In genomic region chr14:51989293-51990234, GRCh38 we compare ENCODE assay signal across 1 cellular context.
TF ChIP-seq lines count a peak whose summit lies in the region.

RTRAF (plus strand) TSS chr14:51989546; CDS start chr14:51989640, 94 bp downstream.

TF ChIP-seq in HepG2, 621 proteins besides CTCF, POLR2A, EP300 and RAD21 (continued from another document and continues in another):
- TF ChIP-seq, protein P1, sequence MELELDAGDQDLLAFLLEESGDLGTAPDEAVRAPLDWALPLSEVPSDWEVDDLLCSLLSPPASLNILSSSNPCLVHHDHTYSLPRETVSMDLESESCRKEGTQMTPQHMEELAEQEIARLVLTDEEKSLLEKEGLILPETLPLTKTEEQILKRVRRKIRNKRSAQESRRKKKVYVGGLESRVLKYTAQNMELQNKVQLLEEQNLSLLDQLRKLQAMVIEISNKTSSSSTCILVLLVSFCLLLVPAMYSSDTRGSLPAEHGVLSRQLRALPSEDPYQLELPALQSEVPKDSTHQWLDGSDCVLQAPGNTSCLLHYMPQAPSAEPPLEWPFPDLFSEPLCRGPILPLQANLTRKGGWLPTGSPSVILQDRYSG (CRISPR knock-in tag; IDR thresholded peaks at IDR 0.05), result no peak
- TF ChIP-seq ZNF510 (CRISPR knock-in tag; IDR thresholded peaks at IDR 0.05; ENCODE audit: low read depth) (no peak), SCMH1 (CRISPR knock-in tag; IDR thresholded peaks at IDR 0.05; ENCODE audit: borderline replicate concordance) (no peak), U2AF1 (optimal IDR thresholded peaks at IDR 0.05; ENCODE audit: low read depth, low read length) (no peak), NONO (IDR thresholded peaks at IDR 0.05) (no peak), NONO (CRISPR knock-in tag; conservative IDR thresholded peaks at IDR 0.05) (peak; percentile 63), GPN1 (CRISPR knock-in tag; IDR thresholded peaks at IDR 0.05; ENCODE audit: borderline replicate concordance) (no peak), HNF4A (CRISPR knock-in tag; IDR thresholded peaks at IDR 0.05) (no peak), ATF1 (CRISPR knock-in tag; IDR thresholded peaks at IDR 0.05) (peak; percentile 95), NFIB (CRISPR knock-in tag; IDR thresholded peaks at IDR 0.05; ENCODE audit: borderline replicate concordance) (no peak), THYN1 (CRISPR knock-in tag; IDR thresholded peaks at IDR 0.05; ENCODE audit: borderline replicate concordance, low read depth) (peak; percentile 69; the same call in 1 of the 2 replicates), CHD2 (IDR thresholded peaks at IDR 0.05; ENCODE audit: low read depth, low read length) (peak; percentile 28; the same call in 1 of the 2 replicates), GATAD2A (CRISPR knock-in tag; IDR thresholded peaks at IDR 0.05) (no peak; the same call in 1 of the 2 replicates), NR2F6 (IDR thresholded peaks at IDR 0.05) (no peak), NR2F6 (CRISPR knock-in tag; IDR thresholded peaks at IDR 0.05) (no peak), CREB1 (IDR thresholded peaks at IDR 0.05) (peak; percentile 94), CREB1 (CRISPR knock-in tag; IDR thresholded peaks at IDR 0.05) (peak; percentile 96), SOX13 (IDR thresholded peaks at IDR 0.05) (no peak), SOX13 (CRISPR knock-in tag; conservative IDR thresholded peaks at IDR 0.05 in 1 of 2, IDR thresholded peaks at IDR 0.05 in 1 of 2) (0 out of 4 replicates have a peak, but pooled peaks of 1 of the 2 experiments have one; percentile 42), MAX (IDR thresholded peaks at IDR 0.05) (peak; percentile 78), ZNF180 (CRISPR knock-in tag; IDR thresholded peaks at IDR 0.05; ENCODE audit: borderline replicate concordance, low read depth) (no peak), ELF3 (CRISPR knock-in tag; IDR thresholded peaks at IDR 0.05) (peak; percentile 75; the same call in 1 of the 2 replicates), CEBPG (CRISPR knock-in tag; IDR thresholded peaks at IDR 0.05) (no peak), DZIP1 (CRISPR knock-in tag; IDR thresholded peaks at IDR 0.05) (no peak), ESRRA (CRISPR knock-in tag; IDR thresholded peaks at IDR 0.05; ENCODE audit: low read depth) (no peak), ZNF446 (CRISPR knock-in tag; IDR thresholded peaks at IDR 0.05) (no peak), PAF1 (CRISPR knock-in tag; IDR thresholded peaks at IDR 0.05) (no peak), SMYD3 (CRISPR knock-in tag; IDR thresholded peaks at IDR 0.05) (no peak; the same call in 1 of the 2 replicates), ZNF329 (CRISPR knock-in tag; IDR thresholded peaks at IDR 0.05; ENCODE audit: low read depth) (no peak), MZF1 (CRISPR knock-in tag; IDR thresholded peaks at IDR 0.05; ENCODE audit: borderline replicate concordance) (no peak), SMARCE1 (IDR thresholded peaks at IDR 0.05; ENCODE audit: borderline replicate concordance) (no peak), ZNF121 (CRISPR knock-in tag; IDR thresholded peaks at IDR 0.05) (no peak), REXO4 (CRISPR knock-in tag; IDR thresholded peaks at IDR 0.05; ENCODE audit: borderline replicate concordance) (no peak), ZBTB43 (CRISPR knock-in tag; conservative IDR thresholded peaks at IDR 0.05) (no peak), HIVEP1 (CRISPR knock-in tag; IDR thresholded peaks at IDR 0.05) (no peak), NFRKB (IDR thresholded peaks at IDR 0.05) (no peak), NKX3-1 (CRISPR knock-in tag; IDR thresholded peaks at IDR 0.05) (no peak), HHEX (CRISPR knock-in tag; IDR thresholded peaks at IDR 0.05) (no peak), ZBTB10 (CRISPR knock-in tag; IDR thresholded peaks at IDR 0.05; ENCODE audit: borderline replicate concordance) (no peak), AFF4 (CRISPR knock-in tag; IDR thresholded peaks at IDR 0.05) (no peak), TOPORS (CRISPR knock-in tag; IDR thresholded peaks at IDR 0.05) (peak; percentile 84), ZNF547 (CRISPR knock-in tag; IDR thresholded peaks at IDR 0.05) (peak; percentile 19; the same call in 1 of the 2 replicates), ZBTB7B (CRISPR knock-in tag; IDR thresholded peaks at IDR 0.05) (peak; percentile 25; the same call in 1 of the 2 replicates), RFX1 (IDR thresholded peaks at IDR 0.05) (no peak), ZC3H4 (CRISPR knock-in tag; IDR thresholded peaks at IDR 0.05; ENCODE audit: borderline replicate concordance) (no peak), IRX3 (CRISPR knock-in tag; IDR thresholded peaks at IDR 0.05; ENCODE audit: borderline replicate concordance, low read depth) (peak; percentile 87), ZNF792 (CRISPR knock-in tag; IDR thresholded peaks at IDR 0.05) (no peak), PCBP2 (optimal IDR thresholded peaks at IDR 0.05; ENCODE audit: low read depth, low read length, poor library complexity, severe bottlenecking) (no peak), HNRNPLL (IDR thresholded peaks at IDR 0.05; ENCODE audit: low read depth, low read length, poor library complexity, severe bottlenecking) (peak; percentile 10), ZNF569 (CRISPR knock-in tag; IDR thresholded peaks at IDR 0.05; ENCODE audit: borderline replicate concordance) (no peak)
- TF ChIP-seq, protein P2, sequence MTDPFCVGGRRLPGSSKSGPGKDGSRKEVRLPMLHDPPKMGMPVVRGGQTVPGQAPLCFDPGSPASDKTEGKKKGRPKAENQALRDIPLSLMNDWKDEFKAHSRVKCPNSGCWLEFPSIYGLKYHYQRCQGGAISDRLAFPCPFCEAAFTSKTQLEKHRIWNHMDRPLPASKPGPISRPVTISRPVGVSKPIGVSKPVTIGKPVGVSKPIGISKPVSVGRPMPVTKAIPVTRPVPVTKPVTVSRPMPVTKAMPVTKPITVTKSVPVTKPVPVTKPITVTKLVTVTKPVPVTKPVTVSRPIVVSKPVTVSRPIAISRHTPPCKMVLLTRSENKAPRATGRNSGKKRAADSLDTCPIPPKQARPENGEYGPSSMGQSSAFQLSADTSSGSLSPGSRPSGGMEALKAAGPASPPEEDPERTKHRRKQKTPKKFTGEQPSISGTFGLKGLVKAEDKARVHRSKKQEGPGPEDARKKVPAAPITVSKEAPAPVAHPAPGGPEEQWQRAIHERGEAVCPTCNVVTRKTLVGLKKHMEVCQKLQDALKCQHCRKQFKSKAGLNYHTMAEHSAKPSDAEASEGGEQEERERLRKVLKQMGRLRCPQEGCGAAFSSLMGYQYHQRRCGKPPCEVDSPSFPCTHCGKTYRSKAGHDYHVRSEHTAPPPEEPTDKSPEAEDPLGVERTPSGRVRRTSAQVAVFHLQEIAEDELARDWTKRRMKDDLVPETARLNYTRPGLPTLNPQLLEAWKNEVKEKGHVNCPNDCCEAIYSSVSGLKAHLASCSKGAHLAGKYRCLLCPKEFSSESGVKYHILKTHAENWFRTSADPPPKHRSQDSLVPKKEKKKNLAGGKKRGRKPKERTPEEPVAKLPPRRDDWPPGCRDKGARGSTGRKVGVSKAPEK (CRISPR knock-in tag; IDR thresholded peaks at IDR 0.05; ENCODE audit: borderline replicate concordance), result peak; percentile 76
- TF ChIP-seq, protein P3, sequence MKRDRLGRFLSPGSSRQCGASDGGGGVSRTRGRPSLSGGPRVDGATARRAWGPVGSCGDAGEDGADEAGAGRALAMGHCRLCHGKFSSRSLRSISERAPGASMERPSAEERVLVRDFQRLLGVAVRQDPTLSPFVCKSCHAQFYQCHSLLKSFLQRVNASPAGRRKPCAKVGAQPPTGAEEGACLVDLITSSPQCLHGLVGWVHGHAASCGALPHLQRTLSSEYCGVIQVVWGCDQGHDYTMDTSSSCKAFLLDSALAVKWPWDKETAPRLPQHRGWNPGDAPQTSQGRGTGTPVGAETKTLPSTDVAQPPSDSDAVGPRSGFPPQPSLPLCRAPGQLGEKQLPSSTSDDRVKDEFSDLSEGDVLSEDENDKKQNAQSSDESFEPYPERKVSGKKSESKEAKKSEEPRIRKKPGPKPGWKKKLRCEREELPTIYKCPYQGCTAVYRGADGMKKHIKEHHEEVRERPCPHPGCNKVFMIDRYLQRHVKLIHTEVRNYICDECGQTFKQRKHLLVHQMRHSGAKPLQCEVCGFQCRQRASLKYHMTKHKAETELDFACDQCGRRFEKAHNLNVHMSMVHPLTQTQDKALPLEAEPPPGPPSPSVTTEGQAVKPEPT (CRISPR knock-in tag; IDR thresholded peaks at IDR 0.05; ENCODE audit: low read depth), result no peak
- TF ChIP-seq, protein P4, sequence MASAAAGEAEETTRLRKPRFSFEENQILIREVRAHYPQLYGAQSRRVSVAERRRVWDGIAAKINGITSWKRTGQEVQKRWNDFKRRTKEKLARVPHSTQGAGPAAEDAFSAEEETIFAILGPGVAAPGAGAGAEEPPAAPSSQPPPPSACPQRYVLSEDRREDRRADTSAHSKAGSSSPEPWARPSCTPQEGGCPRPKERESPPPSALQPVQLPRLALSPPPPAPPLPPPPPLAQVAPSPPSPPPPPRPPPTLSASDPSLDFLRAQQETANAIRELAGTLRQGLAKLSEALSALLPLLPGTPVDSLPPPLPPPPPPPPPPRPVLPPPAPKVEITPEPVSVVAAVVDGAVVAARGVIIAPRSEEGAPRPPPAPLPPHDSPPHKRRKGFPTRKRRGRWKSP (CRISPR knock-in tag; IDR thresholded peaks at IDR 0.05), result peak; percentile 45
